Comparison of ENCODE assay signal across 8 cellular contexts in the genomic region with DNA sequence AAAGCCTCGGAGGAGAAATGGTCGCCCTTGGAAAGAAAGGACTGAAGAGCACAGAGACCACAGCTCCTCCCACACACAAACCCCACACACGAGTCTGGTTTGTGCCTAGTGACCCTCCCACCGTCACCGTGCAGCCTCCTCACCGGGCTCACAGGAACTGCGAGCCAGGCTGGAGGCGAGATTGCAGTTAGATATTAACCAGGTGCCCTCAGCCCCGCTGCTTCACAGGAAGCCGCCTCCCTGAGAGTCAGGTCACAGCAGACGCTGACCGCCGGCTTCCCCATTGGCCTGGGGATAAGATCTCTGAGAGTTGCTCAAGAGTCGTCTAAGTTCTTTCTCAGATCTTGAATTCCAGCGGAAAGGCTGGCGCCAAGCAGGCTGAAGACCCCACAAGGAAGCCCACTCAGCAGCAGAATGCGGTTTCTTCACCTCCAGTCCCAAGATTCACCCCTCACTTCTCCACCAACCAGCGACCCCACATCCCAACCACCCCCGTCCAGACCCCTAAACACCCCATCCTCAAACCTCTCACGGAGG. TPM values are rescaled to one million over a fixed set of nuclear protein-coding genes. Genes with fewer than 3 reads are reported as not detected.
DNase-seq lines count a peak whose midpoint lies in the region; ATAC-seq and TF ChIP-seq lines count a peak whose summit lies in the region.

No MANE protein-coding gene starts in this region.

- peak overlapping the region; percentile 96 for H3K4me3 ChIP-seq in BJ (ENCODE audit: low read depth, low read length)

- TF ChIP-seq CTCF in BJ (IDR thresholded peaks at IDR 0.05; ENCODE audit: insufficient read depth, low read depth, low read length), result no peak

- H3K36me3 ChIP-seq in BJ (ENCODE audit: control insufficient read depth, insufficient read depth, low read length), result no peaks in the 10 kb centered on the region

- intact Hi-C loops in left ventricle myocardium superior (cut with micrococcal nuclease), result no loop called here
- intact Hi-C loops in posterior cingulate gyrus (cut with DNase I), result loop anchor here (1.0 to 2.0 kb wide), 2 partner anchors 39 to 131 kb away; a partner anchor contains a TSS

- no peaks in the 10 kb centered on the region for H3K27me3 ChIP-seq in BJ (ENCODE audit: control insufficient read depth, insufficient read depth, low read length)

- ATAC-seq in GM18909 (IDR thresholded peaks at IDR 0.05; ENCODE audit: poor library complexity, unreplicated experiment) (peak; percentile 56), HG03460 (IDR thresholded peaks at IDR 0.05; ENCODE audit: unreplicated experiment) (peak; percentile 48), left ventricle myocardium superior (peak; percentile 58)

- no peak for DNase-seq in BJ (ENCODE audit: low read depth)
- peak; percentile 17 for DNase-seq in SKM-1 (lab: John Stamatoyannopoulos, UW; ENCODE audit: unreplicated experiment)
- DNase-seq in amniotic epithelial cell (ENCODE audit: low read depth), result peak; percentile 82
- peak; percentile 69 for DNase-seq in left ventricle myocardium superior
- peak in 7 of 10 donors; percentile 16 to 87 (median 32) for DNase-seq in posterior cingulate gyrus
- no peak for DNase-seq in middle frontal gyrus (ENCODE audit: extremely low spot score, low spot score)

- CTCF ChIA-PET in BJ (lab: Yijun Ruan, JAX), result interaction anchor here (0.7 to 1.4 kb wide), 2 partner anchors 203 to 437 kb away, joined by 3 to 4 read pairs; no protein-coding TSS in a partner anchor

- POLR2A ChIA-PET in BJ (lab: Charles Lee), result no interaction called here

RNA-seq across cellular contexts. Expression of a gene that starts 0.8 kb away (rescaled TPM):
- 2.9 and 3.5 TPM in 2 replicates for polyA plus RNA-seq in BJ (2011; rRNA removed)
- 3.0 and 3.6 TPM in 2 replicates for polyA minus RNA-seq in BJ (2011; rRNA and poly(A)+ RNA removed)
- total RNA-seq in left ventricle myocardium superior, result 9.5 TPM

RNA-seq across cellular contexts. Expression of a gene that starts 39.6 kb away (rescaled TPM):
- 1.4 and 2.1 TPM in 2 replicates for polyA plus RNA-seq in BJ (2011; rRNA removed)
- polyA minus RNA-seq in BJ (2011; rRNA and poly(A)+ RNA removed), result 0.87 and 1.7 TPM in 2 replicates
- 3.7 TPM for total RNA-seq in left ventricle myocardium superior

Comparison
In these comparisons a context has a peak if more than half of its experiments do, and no peak if none do; other contexts are left out.
1. DNase-seq: peak in SKM-1 (single experiment), amniotic epithelial cell (single experiment), left ventricle myocardium superior (single experiment) and posterior cingulate gyrus (7 of 10); none in BJ (single experiment) and middle frontal gyrus (single experiment).
2. Peak in every context shown above with its lines, with median percentiles within 50 percentile points of each other: ATAC-seq.